Comparison of ENCODE assay signal across 18 cellular contexts in genomic region chr15:70270752-70271111, GRCh38.
DNase-seq lines count a peak whose midpoint lies in the region; ATAC-seq, FAIRE-seq and TF ChIP-seq lines count a peak whose summit lies in the region.
"Had no signal": no experiment of that assay in that cellular context is flagged by ENCODE, and none has a peak within 500 bp of the region (broad histone marks: within the 10 kb centered on the region; RNA-seq: fewer than 3 reads in every experiment).

No MANE protein-coding gene starts in this region.

- TF ChIP-seq EP300 in sigmoid colon (IDR thresholded peaks at IDR 0.05), result no peak

- H3K27ac ChIP-seq in AG04450 (ENCODE audit: low read depth, low read length) (peak overlapping the region; percentile 65), HUES48 (ENCODE audit: low read depth, low read length) (peak overlapping the region; percentile 49), endothelial cell of umbilical vein (ENCODE audit: insufficient read depth, low read depth, low read length) (peak overlapping the region; percentile 80), sigmoid colon (peak overlapping the region; percentile 55 to 82 (median 66))

- WGBS in sigmoid colon, 2 donors, result 75 to 91% methylated on average over 8 of the region's 8 CpGs

- H4K20me1 ChIP-seq in endothelial cell of umbilical vein (replicated peaks; ENCODE audit: control insufficient read depth, extremely low read depth, insufficient read depth, low read length), result no peaks in the 10 kb centered on the region

- POLR2A ChIA-PET in AG04450 (lab: Yijun Ruan, JAX) (interaction anchor here (0.6 kb wide), 1 partner anchor 128 kb away, joined by 5 read pairs; no protein-coding TSS in a partner anchor), endothelial cell of umbilical vein (lab: Charles Lee) (no interaction called here)

- peak overlapping the region; percentile 37 for H3K4me2 ChIP-seq in endothelial cell of umbilical vein (ENCODE audit: insufficient read depth, low read length)

- peak overlapping the region; percentile 42 for H2AFZ ChIP-seq in endothelial cell of umbilical vein (ENCODE audit: low read depth, low read length)

- intact Hi-C loops in endothelial cell of umbilical vein (cut with micrococcal nuclease), result loop anchor here (1.0 to 2.0 kb wide), 2 partner anchors 171 to 204 kb away; no protein-coding TSS in a partner anchor
- intact Hi-C loops in sigmoid colon (cut with DNase I), result loop anchor here (2.0 to 5.0 kb wide), 3 partner anchors 52 to 174 kb away; partner anchors contain the start of gene TLE3

- FAIRE-seq in endothelial cell of umbilical vein (lab: Jason Lieb, UNC), result no peak
- FAIRE-seq: G401.6, GM12878, TTC549 had no signal

- H3K9me3 ChIP-seq in AG04450 (ENCODE audit: control insufficient read depth, insufficient read depth, low read length) (no peaks in the 10 kb centered on the region), HUES48 (ENCODE audit: control insufficient read depth, insufficient read depth, low read length) (no peaks in the 10 kb centered on the region), endothelial cell of umbilical vein (replicated peaks; ENCODE audit: control insufficient read depth, insufficient read depth, low read length) (no peaks in the 10 kb centered on the region), sigmoid colon (no peaks in the 10 kb centered on the region)

- TF ChIP-seq CTCF in AG04450 (IDR thresholded peaks at IDR 0.05; ENCODE audit: low read depth, low read length) (no peak), endothelial cell of umbilical vein (IDR thresholded peaks at IDR 0.05; ENCODE audit: extremely low read depth in 1 of 2, insufficient read depth in 1 of 2, low read depth in 1 of 2, low read length in 2 of 2) (no peak), sigmoid colon (IDR thresholded peaks at IDR 0.05) (no peak)

- TF ChIP-seq POLR2A in endothelial cell of umbilical vein (IDR thresholded peaks at IDR 0.05; ENCODE audit: low read depth, low read length) (no peak), sigmoid colon (IDR thresholded peaks at IDR 0.05) (no peak), GM18505 (IDR thresholded peaks at IDR 0.05; ENCODE audit: borderline replicate concordance, extremely low read depth, insufficient read depth, insufficient read length) (no peak)

- no peak for ATAC-seq in HG03175 (IDR thresholded peaks at IDR 0.05; ENCODE audit: unreplicated experiment)
- ATAC-seq in HG03439 (IDR thresholded peaks at IDR 0.05; ENCODE audit: unreplicated experiment), result no peak
- no peak for ATAC-seq in GM18505 (IDR thresholded peaks at IDR 0.05; ENCODE audit: unreplicated experiment)
- ATAC-seq: GM12878 had no signal

- dilution Hi-C loops in endothelial cell of umbilical vein (cut with MboI; ENCODE audit: extremely low pct_ligation_motif_present, low sequenced_read_pairs), result no loop called here

- no peaks in the 10 kb centered on the region for H3K9me1 ChIP-seq in endothelial cell of umbilical vein (replicated peaks; ENCODE audit: control insufficient read depth, extremely low read depth, insufficient read depth, low read length)

- H3K36me3 ChIP-seq in HUES48 (ENCODE audit: control insufficient read depth, insufficient read depth, low read length) (no peaks in the 10 kb centered on the region), endothelial cell of umbilical vein (ENCODE audit: control insufficient read depth in 2 of 2, extremely low read depth in 1 of 2, insufficient read depth in 2 of 2, low read length in 2 of 2) (no peaks in the 10 kb centered on the region), sigmoid colon (no peaks in the 10 kb centered on the region)

- no TSS peak for BruUV-seq in endothelial cell of umbilical vein (replicated peaks; lab: Mats Ljungman, UMichigan)

- H3K27me3 ChIP-seq in AG04450 (ENCODE audit: control insufficient read depth, insufficient read depth, low read length), result peaks cover 21% of the 10 kb centered on the region
- H3K27me3 ChIP-seq in HUES48 (ENCODE audit: control insufficient read depth, insufficient read depth, low read length), result no peaks in the 10 kb centered on the region
- H3K27me3 ChIP-seq in endothelial cell of umbilical vein (ENCODE audit: control insufficient read depth in 2 of 2, insufficient read depth in 2 of 2, low read length in 2 of 2), result no peaks in the 10 kb centered on the region
- H3K27me3 ChIP-seq in sigmoid colon, result no peaks in the 10 kb centered on the region

- H3K9ac ChIP-seq in HUES48 (ENCODE audit: low read depth, low read length) (no peak overlapping the region), endothelial cell of umbilical vein (replicated peaks; ENCODE audit: extremely low read depth, insufficient read depth, low read length) (no peak overlapping the region)

- peaks cover 11% of the 10 kb centered on the region for H3K4me1 ChIP-seq in HUES48 (ENCODE audit: control insufficient read depth, insufficient read depth, low read length)
- peaks cover 36% of the 10 kb centered on the region for H3K4me1 ChIP-seq in endothelial cell of umbilical vein (ENCODE audit: control insufficient read depth, extremely low read depth, insufficient read depth, low read length)
- H3K4me1 ChIP-seq in sigmoid colon, result peaks cover 0 to 60% (median 51%) of the 10 kb centered on the region in 4 donors

- no peak for DNase-seq in AG04450 (ENCODE audit: low read depth, low spot score)
- DNase-seq in endothelial cell of umbilical vein (ENCODE audit: low read depth, low spot score), result no peak
- no peak for DNase-seq in sigmoid colon
- DNase-seq in CD1c-positive myeloid dendritic cell (ENCODE audit: extremely low spot score), result no peak
- DNase-seq: activated CD4-positive, alpha-beta T cell treated with anti-CD3 and anti-CD28 coated beads for 4 hours; activated CD8-positive, alpha-beta memory T cell treated with anti-CD3 and anti-CD28 coated beads, Interleukin-2, amount 50 U/mL, for 4 hours; activated gamma-delta T cell; NCI-H1092 treated with DMSO at 0.1 percent for 48 hours; NCI-H2107; NCI-H524 treated with DMSO at 0.1 percent for 48 hours; nephron progenitor cell had no signal

- H3K4me3 ChIP-seq in AG04450 (ENCODE audit: low read depth, low read length) (no peak overlapping the region), HUES48 (ENCODE audit: low read depth, low read length) (no peak overlapping the region), endothelial cell of umbilical vein (replicated peaks in 1 of 3; ENCODE audit: insufficient read depth in 1 of 3, low read depth in 1 of 3, low read length in 3 of 3) (no peak overlapping the region), sigmoid colon (no peak overlapping the region)
- H3K4me3 ChIP-seq: GM12878 had no signal

- no peaks in the 10 kb centered on the region for H3K79me2 ChIP-seq in endothelial cell of umbilical vein (ENCODE audit: control insufficient read depth, insufficient read depth, low read length)

- CTCF ChIA-PET in AG04450 (lab: Charles Lee), result no interaction called here
- CTCF ChIA-PET in endothelial cell of umbilical vein (lab: Charles Lee), result interaction anchor here (0.8 to 1.4 kb wide), 6 partner anchors 14 to 510 kb away, joined by 3 to 4 read pairs (median 3); no protein-coding TSS in a partner anchor

TF ChIP-seq in endothelial cell of umbilical vein, 7 proteins besides CTCF, POLR2A, EP300 and RAD21:
- TF ChIP-seq EZH2 (IDR thresholded peaks at IDR 0.05; ENCODE audit: borderline replicate concordance, low read depth, low read length, severe bottlenecking) (no peak), GATA2 (IDR thresholded peaks at IDR 0.05; ENCODE audit: insufficient read depth, insufficient read length, low read depth, low read length) (no peak), FOS (IDR thresholded peaks at IDR 0.05; ENCODE audit: borderline replicate concordance, insufficient read depth, low read length) (no peak), MYC (IDR thresholded peaks at IDR 0.05; ENCODE audit: low read depth, low read length) (no peak)
